11 cellular contexts compared by ENCODE assay signal in the genomic region with DNA sequence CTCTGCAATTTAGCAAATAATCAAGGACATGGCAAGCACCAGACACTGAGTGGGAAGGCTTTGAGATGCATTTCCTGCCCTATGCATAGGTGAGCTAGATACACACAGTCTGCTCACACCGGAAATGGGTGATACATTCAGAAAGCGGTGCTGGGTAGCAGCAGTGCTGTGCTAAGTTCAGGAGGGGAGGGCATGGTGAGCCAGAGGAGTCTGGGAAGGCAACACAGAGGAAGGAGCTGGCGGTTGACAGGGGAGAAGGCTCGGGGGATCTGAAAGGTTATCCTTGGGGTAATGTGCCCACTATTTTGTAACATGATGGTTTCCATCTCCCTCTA. TPM values are rescaled to one million over a fixed set of nuclear protein-coding genes. Genes with fewer than 3 reads are reported as not detected.
A peak's percentile ranks its signal among the peaks of the same experiment; 100 is the strongest.
DNase-seq lines count a peak whose midpoint lies in the region; ATAC-seq lines count a peak whose summit lies in the region.
"Had no signal": no experiment of that assay in that cellular context is flagged by ENCODE, and none has a peak within 500 bp of the region (broad histone marks: within the 10 kb centered on the region; RNA-seq: fewer than 3 reads in every experiment).

No MANE protein-coding gene starts in this region.

- H3K4me3 Mint-ChIP-seq in activated T-cell treated with anti-CD3 and anti-CD28 coated beads, Interleukin-2, amount 50 U/mL, for 4 hours, result no peak overlapping the region
- H3K4me3 Mint-ChIP-seq: B cell had no signal

- H3K27me3 Mint-ChIP-seq in activated T-cell treated with anti-CD3 and anti-CD28 coated beads, Interleukin-2, amount 50 U/mL, for 4 hours (ENCODE audit: low read depth), result no peaks in the 10 kb centered on the region

- H3K4me3 ChIP-seq in MG63, result no peak overlapping the region
- H3K4me3 ChIP-seq: left ventricle myocardium inferior had no signal

- H3K36me3 ChIP-seq in MG63, result no peaks in the 10 kb centered on the region
- H3K36me3 ChIP-seq: left ventricle myocardium inferior had no signal

- peak; percentile 88 for ATAC-seq in GM18868 (IDR thresholded peaks at IDR 0.05; ENCODE audit: unreplicated experiment)
- ATAC-seq in activated T-cell treated with anti-CD3 and anti-CD28 coated beads, Interleukin-2, amount 50 U/mL, for 4 hours, result peak; percentile 96
- ATAC-seq in GM18517 (IDR thresholded peaks at IDR 0.05; ENCODE audit: unreplicated experiment), result no peak

- H3K9me3 ChIP-seq in MG63, result no peaks in the 10 kb centered on the region
- H3K9me3 ChIP-seq: left ventricle myocardium inferior had no signal

- no peaks in the 10 kb centered on the region for H3K27me3 ChIP-seq in MG63

- peak; percentile 5 for DNase-seq in NK-92 (lab: John Stamatoyannopoulos, UW; ENCODE audit: unreplicated experiment)
- peak; percentile 55 for DNase-seq in activated T-cell treated with anti-CD3 and anti-CD28 coated beads, Interleukin-2, amount 50 U/mL, for 4 hours
- peak; percentile 18 to 24 for DNase-seq in stimulated activated CD4-positive, alpha-beta T cell treated with anti-CD3 and anti-CD28 coated beads, Interleukin-15, amount 100 ng/mL, for 1 hour (ENCODE audit: low read depth in 1 of 2, low spot score in 1 of 2)
- no peak for DNase-seq in NCI-H1092 (lab: John Stamatoyannopoulos, UW)
- no peak for DNase-seq in MG63
- DNase-seq in NCI-H524 (lab: John Stamatoyannopoulos, UW), result no peak
- DNase-seq: erythroblast, left ventricle myocardium inferior had no signal

- H3K36me3 Mint-ChIP-seq in activated T-cell treated with anti-CD3 and anti-CD28 coated beads, Interleukin-2, amount 50 U/mL, for 4 hours (ENCODE audit: insufficient read depth), result no peaks in the 10 kb centered on the region

- H3K4me1 Mint-ChIP-seq in activated T-cell treated with anti-CD3 and anti-CD28 coated beads, Interleukin-2, amount 50 U/mL, for 4 hours (ENCODE audit: low read depth), result peaks cover 43% of the 10 kb centered on the region
- H3K4me1 Mint-ChIP-seq: B cell had no signal

- peaks cover 4% of the 10 kb centered on the region for H3K9me3 Mint-ChIP-seq in activated T-cell treated with anti-CD3 and anti-CD28 coated beads, Interleukin-2, amount 50 U/mL, for 4 hours

RNA-seq across cellular contexts. Expression of a gene that starts 57.4 kb away (rescaled TPM):
- total RNA-seq in activated T-cell treated with anti-CD3 and anti-CD28 coated beads, Interleukin-2, amount 50 U/mL, for 4 hours, result 10 to 100 TPM in 1 of 3 donors, 1 to 10 TPM in 2; 7.0 to 15.5 (median 7.0) TPM
- 27.6 and 46.1 TPM in 2 replicates for total RNA-seq in MG63 (2014; rRNA removed; shearing (Covaris generic); ENCODE audit: low replicate concordance)

Comparison
In these comparisons a context has a peak if more than half of its experiments do, and no peak if none do; other contexts are left out.
1. DNase-seq: peak in NK-92 (single experiment), activated T-cell treated with anti-CD3 and anti-CD28 coated beads, Interleukin-2, amount 50 U/mL, for 4 hours (single experiment) and stimulated activated CD4-positive, alpha-beta T cell treated with anti-CD3 and anti-CD28 coated beads, Interleukin-15, amount 100 ng/mL, for 1 hour (2 of 2); none in NCI-H1092 (single experiment), MG63 (single experiment) and NCI-H524 (0 of 2).